8 cellular contexts compared by ENCODE assay signal in the genomic region with DNA sequence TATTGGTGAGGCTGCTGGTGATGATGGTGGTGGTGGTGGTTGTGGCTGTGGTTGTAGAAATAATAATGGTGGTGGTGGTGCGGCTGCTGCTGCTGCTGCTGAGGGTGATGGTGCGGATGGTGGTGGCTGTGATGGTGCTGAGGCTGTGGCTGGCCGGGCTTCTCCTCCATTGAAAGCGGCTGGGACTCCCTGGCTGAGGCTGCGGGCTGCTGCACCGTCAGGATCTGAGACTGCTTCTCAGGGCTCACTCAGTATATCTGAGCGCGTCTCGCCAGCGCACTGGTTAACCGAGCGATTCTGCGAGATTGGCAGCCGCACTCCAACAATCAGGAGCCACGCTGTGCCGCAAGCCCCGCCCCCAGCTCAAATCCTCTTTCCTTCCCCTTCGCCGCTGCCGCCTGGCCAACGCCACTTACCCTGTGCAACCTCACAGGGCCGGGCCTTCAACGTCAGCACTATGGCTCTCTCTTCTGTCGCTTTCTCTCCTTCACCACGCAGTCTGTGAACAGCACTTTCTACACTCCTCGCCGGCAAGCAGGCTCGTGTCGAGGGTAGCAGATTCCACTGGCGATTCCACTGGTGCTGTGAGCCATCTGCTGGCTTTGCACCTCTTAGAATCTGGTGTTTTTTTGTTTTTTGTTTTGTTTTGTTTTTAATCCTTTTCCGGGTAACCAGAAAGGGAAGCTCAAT. TPM values are rescaled to one million over a fixed set of nuclear protein-coding genes. Genes with fewer than 3 reads are reported as not detected.
DNase-seq lines count a peak whose midpoint lies in the region; ATAC-seq, FAIRE-seq and TF ChIP-seq lines count a peak whose summit lies in the region.

A gene with protein sequence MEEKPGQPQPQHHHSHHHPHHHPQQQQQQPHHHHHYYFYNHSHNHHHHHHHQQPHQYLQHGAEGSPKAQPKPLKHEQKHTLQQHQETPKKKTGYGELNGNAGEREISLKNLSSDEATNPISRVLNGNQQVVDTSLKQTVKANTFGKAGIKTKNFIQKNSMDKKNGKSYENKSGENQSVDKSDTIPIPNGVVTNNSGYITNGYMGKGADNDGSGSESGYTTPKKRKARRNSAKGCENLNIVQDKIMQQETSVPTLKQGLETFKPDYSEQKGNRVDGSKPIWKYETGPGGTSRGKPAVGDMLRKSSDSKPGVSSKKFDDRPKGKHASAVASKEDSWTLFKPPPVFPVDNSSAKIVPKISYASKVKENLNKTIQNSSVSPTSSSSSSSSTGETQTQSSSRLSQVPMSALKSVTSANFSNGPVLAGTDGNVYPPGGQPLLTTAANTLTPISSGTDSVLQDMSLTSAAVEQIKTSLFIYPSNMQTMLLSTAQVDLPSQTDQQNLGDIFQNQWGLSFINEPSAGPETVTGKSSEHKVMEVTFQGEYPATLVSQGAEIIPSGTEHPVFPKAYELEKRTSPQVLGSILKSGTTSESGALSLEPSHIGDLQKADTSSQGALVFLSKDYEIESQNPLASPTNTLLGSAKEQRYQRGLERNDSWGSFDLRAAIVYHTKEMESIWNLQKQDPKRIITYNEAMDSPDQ (minus strand): TSS at position 259 of the 690 bp plus-strand sequence. CDS start 89 bp downstream, at position 170.

- peak within 1 kb of the TSS; percentile 33; the same call in 1 of the 2 replicates for H2BK20ac ChIP-seq in IMR-90 (ENCODE audit: low read depth, low read length)

- CTCF ChIA-PET in IMR-90 (lab: Yijun Ruan, JAX) (interaction anchor here (1.2 kb wide), 1 partner anchor 149 kb away, joined by 7 read pairs; no protein-coding TSS in a partner anchor), endothelial cell of umbilical vein (lab: Charles Lee) (interaction anchor here (0.6 to 1.6 kb wide), 7 partner anchors 37 to 319 kb away, joined by 3 to 7 read pairs (median 4); no protein-coding TSS in a partner anchor)

- H2AK5ac ChIP-seq in IMR-90 (ENCODE audit: low read depth, low read length) = peak within 1 kb of the TSS; percentile 94

- H3K9me1 ChIP-seq in IMR-90 (ENCODE audit: insufficient read depth, low read length) (no peaks in the 10 kb centered on the region; the same call in 1 of the 2 replicates), endothelial cell of umbilical vein (replicated peaks; ENCODE audit: control insufficient read depth, extremely low read depth, insufficient read depth, low read length) (no peaks in the 10 kb centered on the region)

- WGBS in IMR-90 (ENCODE audit: extremely low coverage in 2 of 2, insufficient read length in 1 of 2), 2 experiments = 0% methylated on average over 16 of the region's 31 CpGs; no CpG with 5 or more reads in 1 of the 2 experiments

- in situ Hi-C loops in IMR-90 (cut with MboI; ENCODE audit: low sequenced_read_pairs) = no loop called here

- TF ChIP-seq RAD21 in IMR-90 (IDR thresholded peaks at IDR 0.05; ENCODE audit: low read length) = no peak

- peak within 1 kb of the TSS; percentile 93 for H3K27ac ChIP-seq in IMR-90 (ENCODE audit: insufficient read depth, low read length)
- peak within 1 kb of the TSS; percentile 82 for H3K27ac ChIP-seq in endothelial cell of umbilical vein (ENCODE audit: insufficient read depth, low read depth, low read length)

- H2BK120ac ChIP-seq in IMR-90 (ENCODE audit: low read depth, low read length) = peak within 1 kb of the TSS; percentile 89

- H3K4ac ChIP-seq in IMR-90 (ENCODE audit: low read depth, low read length) = peak within 1 kb of the TSS; percentile 98

- peaks cover 2 to 7% of the 10 kb centered on the region in 2 experiments; a peak in 2 of 4 replicates for H3K79me1 ChIP-seq in IMR-90 (ENCODE audit: low read depth in 1 of 2, low read length in 2 of 2)

- dilution Hi-C loops in IMR-90 (cut with HindIII; ENCODE audit: low sequenced_read_pairs, unreplicated experiment) (no loop called here), endothelial cell of umbilical vein (cut with MboI; ENCODE audit: extremely low pct_ligation_motif_present, low sequenced_read_pairs) (no loop called here)

- peak within 1 kb of the TSS; percentile 100 for H2AK9ac ChIP-seq in IMR-90 (replicated peaks; ENCODE audit: low read depth, low read length, poor library complexity)

- H3K4me3 ChIP-seq in IMR-90 (ENCODE audit: insufficient read depth, low read depth, low read length) = peak within 1 kb of the TSS; percentile 70
- H3K4me3 ChIP-seq in endothelial cell of umbilical vein (replicated peaks in 1 of 3; ENCODE audit: insufficient read depth in 1 of 3, low read depth in 1 of 3, low read length in 3 of 3) = peak within 1 kb of the TSS; percentile 70 to 95 (median 78)

- H3K9ac ChIP-seq in IMR-90 (ENCODE audit: low read depth, low read length) (peak within 1 kb of the TSS; percentile 98), endothelial cell of umbilical vein (replicated peaks; ENCODE audit: extremely low read depth, insufficient read depth, low read length) (peak within 1 kb of the TSS; percentile 88)

- H3K27me3 ChIP-seq in IMR-90 (ENCODE audit: control insufficient read depth, insufficient read depth, low read length) = no peaks in the 10 kb centered on the region
- H3K27me3 ChIP-seq in endothelial cell of umbilical vein (ENCODE audit: control insufficient read depth in 2 of 2, insufficient read depth in 2 of 2, low read length in 2 of 2) = no peaks in the 10 kb centered on the region

- ATAC-seq in GM21528 (IDR thresholded peaks at IDR 0.05; ENCODE audit: low FRiP score, unreplicated experiment) (peak; percentile 84), IMR-90 (ENCODE audit: low read depth) (peak; percentile 90)

- H3K79me2 ChIP-seq in endothelial cell of umbilical vein (ENCODE audit: control insufficient read depth, insufficient read depth, low read length) = peaks cover 47% of the 10 kb centered on the region

- peak within 1 kb of the TSS; percentile 95 for H3K18ac ChIP-seq in IMR-90 (ENCODE audit: low read depth, low read length)

- H3K23ac ChIP-seq in IMR-90 (ENCODE audit: low read depth, low read length) = peak within 1 kb of the TSS; percentile 97

- POLR2A ChIA-PET in IMR-90 (lab: Charles Lee; ENCODE audit: unreplicated experiment) (interaction anchor here (0.5 to 1.3 kb wide), 4 partner anchors 13 to 145 kb away, joined by 3 to 4 read pairs (median 4); no protein-coding TSS in a partner anchor), endothelial cell of umbilical vein (lab: Charles Lee) (interaction anchor here (0.6 to 1.8 kb wide), 18 partner anchors 9 to 564 kb away, joined by 3 to 12 read pairs (median 4); a partner anchor contains a TSS)

- H3K4me2 ChIP-seq in IMR-90 (ENCODE audit: low read depth, low read length) (peak within 1 kb of the TSS; percentile 85), endothelial cell of umbilical vein (ENCODE audit: insufficient read depth, low read length) (peak within 1 kb of the TSS; percentile 84)

- H2BK5ac ChIP-seq in IMR-90 (ENCODE audit: low read depth, low read length, poor library complexity, severe bottlenecking) = peak within 1 kb of the TSS; percentile 91

- H3K4me1 ChIP-seq in IMR-90 (ENCODE audit: control insufficient read depth, insufficient read depth, low read length) = no peaks in the 10 kb centered on the region
- H3K4me1 ChIP-seq in endothelial cell of umbilical vein (ENCODE audit: control insufficient read depth, extremely low read depth, insufficient read depth, low read length) = peaks cover 30% of the 10 kb centered on the region

- peak within 1 kb of the TSS; percentile 97 for H4K91ac ChIP-seq in IMR-90 (ENCODE audit: insufficient read depth, low read depth, low read length)

- intact Hi-C loops in IMR-90 (cut with micrococcal nuclease) (loop anchor here (1.0 to 5.0 kb wide), 2 partner anchors 63 to 294 kb away; no protein-coding TSS in a partner anchor), endothelial cell of umbilical vein (cut with micrococcal nuclease) (loop anchor here (5.0 kb wide), 3 partner anchors 37 to 298 kb away; a partner anchor contains a TSS)

- H4K8ac ChIP-seq in IMR-90 (ENCODE audit: low read depth in 2 of 2, low read length in 2 of 2) = peak within 1 kb of the TSS; percentile 55 to 99

- peak within 1 kb of the TSS; percentile 79; the same call in 1 of the 3 replicates for H2BK15ac ChIP-seq in IMR-90 (ENCODE audit: low read depth, low read length)

- no peak for TF ChIP-seq CTCF in IMR-90 (conservative IDR thresholded peaks at IDR 0.05; ENCODE audit: low read depth, low read length)
- no peak for TF ChIP-seq CTCF in endothelial cell of umbilical vein (IDR thresholded peaks at IDR 0.05; ENCODE audit: extremely low read depth in 1 of 2, insufficient read depth in 1 of 2, low read depth in 1 of 2, low read length in 2 of 2)

- no peaks in the 10 kb centered on the region for H3K9me3 ChIP-seq in IMR-90 (ENCODE audit: control insufficient read depth, insufficient read depth, low read length)
- no peaks in the 10 kb centered on the region for H3K9me3 ChIP-seq in endothelial cell of umbilical vein (replicated peaks; ENCODE audit: control insufficient read depth, insufficient read depth, low read length)

- H3K36me3 ChIP-seq in IMR-90 (ENCODE audit: control insufficient read depth, insufficient read depth, low read length) = peaks cover 4% of the 10 kb centered on the region
- no peaks in the 10 kb centered on the region for H3K36me3 ChIP-seq in endothelial cell of umbilical vein (ENCODE audit: control insufficient read depth in 2 of 2, extremely low read depth in 1 of 2, insufficient read depth in 2 of 2, low read length in 2 of 2)

- H3K14ac ChIP-seq in IMR-90 (replicated peaks; ENCODE audit: low read depth, low read length) = peak within 1 kb of the TSS; percentile 99

- H3K56ac ChIP-seq in IMR-90 (ENCODE audit: extremely low read depth, insufficient read depth, low read length) = peak within 1 kb of the TSS; percentile 99

- H2AFZ ChIP-seq in IMR-90 (replicated peaks; ENCODE audit: low read length, poor library complexity) = peak within 1 kb of the TSS; percentile 94
- H2AFZ ChIP-seq in endothelial cell of umbilical vein (ENCODE audit: low read depth, low read length) = peak within 1 kb of the TSS; percentile 84

- BruUV-seq in IMR-90 (replicated peaks; lab: Mats Ljungman, UMichigan) = no TSS peak
- BruUV-seq in endothelial cell of umbilical vein (replicated peaks; lab: Mats Ljungman, UMichigan) = TSS peak; percentile 99

- peak within 1 kb of the TSS; percentile 95 for H4K5ac ChIP-seq in IMR-90 (ENCODE audit: low read depth, low read length)

- peak; percentile 91 for FAIRE-seq in endothelial cell of umbilical vein (lab: Jason Lieb, UNC)

- H4K20me1 ChIP-seq in IMR-90 (ENCODE audit: insufficient read depth, low read length) (peaks cover 45% of the 10 kb centered on the region), endothelial cell of umbilical vein (replicated peaks; ENCODE audit: control insufficient read depth, extremely low read depth, insufficient read depth, low read length) (peaks cover 10% of the 10 kb centered on the region)

- DNase-seq in DMS 273 (lab: John Stamatoyannopoulos, UW; ENCODE audit: unreplicated experiment) = peak; percentile 99
- DNase-seq in IMR-90 = peak; percentile 98
- peak; percentile 100 for DNase-seq in OCI-M1 (lab: John Stamatoyannopoulos, UW)
- DNase-seq in activated T-cell treated with anti-CD3 and anti-CD28 coated beads for 24 hours (ENCODE audit: low read depth) = peak; percentile 98
- peak; percentile 99 for DNase-seq in endothelial cell of umbilical vein (ENCODE audit: low read depth, low spot score)
- peak; percentile 100 for DNase-seq in midbrain (lab: John Stamatoyannopoulos, UW)
- peak; percentile 95 to 98 for DNase-seq in stimulated activated CD8-positive, alpha-beta memory T cell treated with anti-CD3 and anti-CD28 coated beads, Interleukin-2, amount 100 ng/mL, for 1 hour (ENCODE audit: low read depth in 2 of 2)

- TF ChIP-seq POLR2A in IMR-90 (IDR thresholded peaks at IDR 0.05; ENCODE audit: low read depth, low read length) (peak; percentile 100), endothelial cell of umbilical vein (IDR thresholded peaks at IDR 0.05; ENCODE audit: low read depth, low read length) (peak; percentile 100)

RNA-seq across cellular contexts. Expression of the gene that starts here (rescaled TPM):
- 25.6 and 38.9 TPM in 2 replicates for total RNA-seq in IMR-90 (2012; rRNA removed)
- 7.8 and 8.9 TPM in 2 replicates for polyA plus RNA-seq in IMR-90 (2012; rRNA removed)
- 1.3 and 10.4 TPM in 2 replicates for polyA plus RNA-seq in IMR-90 (2012; cell fraction: cytosol; rRNA removed)
- 17.2 and 31.8 TPM in 2 replicates for polyA plus RNA-seq in IMR-90 (2012; cell fraction: nucleus; rRNA removed; ENCODE audit: low replicate concordance)
- total RNA-seq in endothelial cell of umbilical vein = 51.1 and 60.7 TPM in 2 replicates
- polyA plus RNA-seq in endothelial cell of umbilical vein = 27.2 and 38.8 TPM in 2 replicates
- polyA plus RNA-seq in endothelial cell of umbilical vein (2011; cell fraction: cytosol; rRNA removed) = 6.8 and 8.1 TPM in 2 replicates
- polyA plus RNA-seq in endothelial cell of umbilical vein (2011; cell fraction: nucleus; rRNA removed) = 15.9 and 18.8 TPM in 2 replicates
- 17.9 and 22.2 TPM in 2 replicates for polyA plus RNA-seq in endothelial cell of umbilical vein (2012)
- 23.6 and 26.6 TPM in 2 replicates for polyA minus RNA-seq in endothelial cell of umbilical vein
- 40.8 TPM for polyA minus RNA-seq in endothelial cell of umbilical vein (2011; cell fraction: cytosol; rRNA and poly(A)+ RNA removed)
- 28.5 and 67.7 TPM in 2 replicates for polyA minus RNA-seq in endothelial cell of umbilical vein (2011; cell fraction: nucleus; rRNA and poly(A)+ RNA removed)

Comparison
In these comparisons a context has a peak if more than half of its experiments do, and no peak if none do; other contexts are left out.
1. Peak in every context shown above with its lines: DNase-seq, ATAC-seq, H3K4me3 ChIP-seq and H3K27ac ChIP-seq.